Comparison of ENCODE assay signal across 16 cellular contexts in the genomic region with DNA sequence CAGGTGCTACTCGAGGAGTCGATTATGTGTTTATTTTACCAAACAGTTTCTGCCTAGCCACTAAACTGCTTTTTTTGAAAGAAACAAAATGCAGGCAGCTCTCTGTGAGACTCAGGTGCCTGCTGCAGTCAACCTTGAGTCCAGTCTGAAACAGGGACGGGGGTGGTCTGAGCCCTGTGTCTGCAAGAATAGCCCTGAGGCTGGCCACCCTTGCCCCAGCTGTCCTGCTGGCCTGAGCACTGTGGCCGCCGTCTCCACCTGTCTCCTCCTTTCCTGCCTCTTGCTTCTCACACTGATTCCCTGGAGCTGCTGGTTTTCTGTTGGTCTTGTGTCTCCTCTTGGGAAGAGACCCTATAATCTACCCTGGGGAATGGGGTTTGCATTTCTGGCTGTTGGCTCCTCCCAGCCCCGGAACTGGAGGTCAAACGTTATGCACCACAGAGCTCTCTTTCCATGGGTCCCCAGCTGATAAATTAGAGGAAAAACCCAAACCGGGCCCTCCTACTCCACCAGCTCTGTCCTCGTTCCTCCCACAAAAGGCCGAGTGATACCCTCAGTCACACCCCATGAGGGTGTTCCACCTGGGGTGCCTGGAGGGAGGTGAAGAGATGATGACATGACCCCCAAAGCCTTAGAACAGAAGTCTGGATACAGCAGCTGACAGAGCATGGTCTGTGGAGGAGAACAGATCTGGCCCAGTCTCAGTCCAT. TPM values are rescaled to one million over a fixed set of nuclear protein-coding genes. Genes with fewer than 3 reads are reported as not detected.
DNase-seq lines count a peak whose midpoint lies in the region; ATAC-seq and TF ChIP-seq lines count a peak whose summit lies in the region.
"Had no signal": no experiment of that assay in that cellular context is flagged by ENCODE, and none has a peak within 500 bp of the region (broad histone marks: within the 10 kb centered on the region; RNA-seq: fewer than 3 reads in every experiment).

No MANE protein-coding gene starts in this region.

- H3K4me1 ChIP-seq in BLaER1 treated with 17β-estradiol and CSF1 and Interleukin-3, amounts not matched to agents 10 nM and 100 nM: peaks cover 0 to 30% (median 24%) of the 10 kb centered on the region in 10 experiments; a peak in 16 of 20 replicates
- H3K4me1 ChIP-seq: SJCRH30 had no signal

- TF ChIP-seq CTCF in VCaP (conservative IDR thresholded peaks at IDR 0.05): no peak

- ATAC-seq in GM18873 (IDR thresholded peaks at IDR 0.05; ENCODE audit: low FRiP score, unreplicated experiment): no peak

- DNase-seq in AG08396 (ENCODE audit: low spot score) (peak; percentile 3), mesenteric fat pad (ENCODE audit: low spot score) (peak; percentile 60), HUDEP-2 (lab: John Stamatoyannopoulos, UW; ENCODE audit: unreplicated experiment in 76 of 76) (no peak), NCI-H146 treated with DMSO at 0.1 percent for 48 hours (lab: John Stamatoyannopoulos, UW; ENCODE audit: unreplicated experiment) (no peak)
- DNase-seq: NCI-H1105, NCI-H187 treated with DMSO at 0.1 percent for 48 hours had no signal

- no peaks in the 10 kb centered on the region for H3K27me3 ChIP-seq in BLaER1 treated with 17β-estradiol and CSF1 and Interleukin-3, amounts not matched to agents 10 nM and 100 nM

- peaks cover 0 to 11% (median 0%) of the 10 kb centered on the region in 11 experiments; a peak in 3 of 22 replicates for H4K20me1 ChIP-seq in BLaER1 treated with 17β-estradiol and CSF1 and Interleukin-3, amounts not matched to agents 10 nM and 100 nM

- H3K9me3 ChIP-seq in BLaER1 treated with 17β-estradiol and CSF1 and Interleukin-3, amounts not matched to agents 10 nM and 100 nM (replicated peaks in 1 of 11): peaks cover 0 to 2% (median 0%) of the 10 kb centered on the region in 11 experiments; a peak in 1 of 22 replicates
- H3K9me3 ChIP-seq: SJCRH30 had no signal

- peak overlapping the region in 10 of 11 experiments; percentile 15 to 81 (median 64); a peak in 17 of 22 replicates for H3K4me2 ChIP-seq in BLaER1 treated with 17β-estradiol and CSF1 and Interleukin-3, amounts not matched to agents 10 nM and 100 nM
- H3K4me2 ChIP-seq: PC-9 had no signal

- no peaks in the 10 kb centered on the region for H3K36me3 ChIP-seq in BLaER1 treated with 17β-estradiol and CSF1 and Interleukin-3, amounts not matched to agents 10 nM and 100 nM
- H3K36me3 ChIP-seq: SJCRH30 had no signal

- H3K9ac ChIP-seq in BLaER1 treated with 17β-estradiol and CSF1 and Interleukin-3, amounts not matched to agents 10 nM and 100 nM: peak overlapping the region in 1 of 11 experiments; percentile 8; a peak in 1 of 22 replicates

- H3K4me3 ChIP-seq in BLaER1 treated with 17β-estradiol and CSF1 and Interleukin-3, amounts not matched to agents 10 nM and 100 nM: no peak overlapping the region
- H3K4me3 ChIP-seq: PC-9, SJCRH30 had no signal

- H3K27ac ChIP-seq in BLaER1 treated with 17β-estradiol and CSF1 and Interleukin-3, amounts not matched to agents 10 nM and 100 nM: no peak overlapping the region
- H3K27ac ChIP-seq in VCaP: peak overlapping the region; percentile 21; the same call in 1 of the 2 replicates
- H3K27ac ChIP-seq: HL-60, PC-9, SJCRH30 had no signal

RNA-seq across cellular contexts. Expression of gene SLC18A3, which starts 15.0 kb away (rescaled TPM):
- total RNA-seq in mesenteric fat pad: not detected
- total RNA-seq: H7, HFFc6, HT1080, LHCN-M2, PC-9, SJCRH30 had no signal

RNA-seq across cellular contexts. Expression of gene CHAT, which starts 18.7 kb away (rescaled TPM):
- not detected for total RNA-seq in mesenteric fat pad
- total RNA-seq: H7, HFFc6, HT1080, LHCN-M2, PC-9, SJCRH30 had no signal

RNA-seq across cellular contexts. Expression of gene ERCC6, which starts 56.2 kb away (rescaled TPM):
- 15.5 TPM for total RNA-seq in mesenteric fat pad

Comparison
In these comparisons a context has a peak if more than half of its experiments do, and no peak if none do; other contexts are left out.
1. DNase-seq: peak in AG08396 (single experiment) and mesenteric fat pad (single experiment); none in HUDEP-2 (0 of 76) and NCI-H146 treated with DMSO at 0.1 percent for 48 hours (single experiment).